Comparison of ENCODE assay signal across 11 cellular contexts in the genomic region with DNA sequence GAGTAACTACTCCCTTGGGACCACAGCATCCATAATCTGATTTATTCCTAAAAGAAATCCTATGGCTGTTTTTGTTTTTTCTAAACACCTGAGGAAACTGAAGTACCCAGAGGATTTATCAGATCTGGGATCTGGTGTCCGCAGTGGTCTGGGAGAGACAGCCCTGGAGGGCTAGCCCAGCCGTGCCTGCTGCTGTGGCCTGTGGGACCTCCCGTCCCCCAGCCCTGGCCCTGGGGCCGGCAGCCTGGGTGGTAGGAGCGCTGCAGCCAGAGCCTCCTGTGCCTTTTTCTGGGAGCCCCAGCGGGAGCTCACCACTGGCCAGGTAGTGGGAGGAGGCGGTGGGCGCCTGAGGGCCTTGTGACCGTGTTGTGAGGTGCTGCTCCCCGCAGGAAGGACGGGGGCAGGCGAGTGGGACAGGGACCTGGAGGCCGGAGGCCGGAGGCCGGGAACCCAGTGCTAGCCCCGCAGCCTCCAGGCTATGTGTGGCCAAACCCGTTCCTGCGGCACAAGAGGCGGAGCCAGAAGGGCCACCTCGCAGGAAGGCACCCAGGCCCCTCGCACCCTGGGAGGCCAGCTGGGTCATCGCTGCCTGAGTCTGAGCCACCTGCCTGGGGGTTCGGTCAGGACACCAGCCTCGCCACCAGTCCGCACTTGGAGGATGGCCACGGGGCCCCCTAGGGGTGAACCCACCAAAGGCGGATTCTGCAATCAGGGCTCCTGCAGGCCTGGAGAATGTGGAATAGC. TPM values are rescaled to one million over a fixed set of nuclear protein-coding genes. Genes with fewer than 3 reads are reported as not detected.
DNase-seq lines count a peak whose midpoint lies in the region; ATAC-seq and TF ChIP-seq lines count a peak whose summit lies in the region.
"Had no signal": no experiment of that assay in that cellular context is flagged by ENCODE, and none has a peak within 500 bp of the region (broad histone marks: within the 10 kb centered on the region; RNA-seq: fewer than 3 reads in every experiment).

No MANE protein-coding gene starts in this region.

- H3K9ac ChIP-seq in HUES6 (ENCODE audit: low read length), result no peak overlapping the region

- H3K4me3 ChIP-seq in HUES6 (ENCODE audit: low read depth, low read length) (no peak overlapping the region), lower lobe of right lung (no peak overlapping the region)

- intact Hi-C loops in lower lobe of right lung (cut with DNase I), result no loop called here

- H3K36me3 ChIP-seq in HUES6 (ENCODE audit: control insufficient read depth, insufficient read depth, low read length), result no peaks in the 10 kb centered on the region
- H3K36me3 ChIP-seq in lower lobe of right lung, result peaks cover 28% of the 10 kb centered on the region

- no peak for DNase-seq in lower lobe of right lung
- no peak for DNase-seq in NCI-H146 treated with DMSO at 0.1 percent for 48 hours (lab: John Stamatoyannopoulos, UW; ENCODE audit: unreplicated experiment)
- no peak for DNase-seq in activated CD4-positive, alpha-beta T cell treated with anti-CD3 and anti-CD28 coated beads for 48 hours
- DNase-seq: activated CD8-positive, alpha-beta memory T cell treated with anti-CD3 and anti-CD28 coated beads, Interleukin-2, amount 10 ng/mL, durations not matched to agents 7 days and 5 days; Karpas-422; NCI-H524 treated with DMSO at 0.1 percent for 48 hours had no signal

- H3K9me3 ChIP-seq in HUES6 (ENCODE audit: control insufficient read depth, insufficient read depth, low read depth, low read length) (no peaks in the 10 kb centered on the region), lower lobe of right lung (no peaks in the 10 kb centered on the region)

- ATAC-seq in lower lobe of right lung (no peak), HG03521 (IDR thresholded peaks at IDR 0.05; ENCODE audit: unreplicated experiment) (no peak)
- no peak for ATAC-seq in activated CD4-positive, CD25-positive, alpha-beta regulatory T cell treated with anti-CD3 and anti-CD28 coated beads, Interleukin-2, amount 50 U/mL, for 24 hours
- ATAC-seq: activated CD8-positive, alpha-beta memory T cell treated with anti-CD3 and anti-CD28 coated beads, Interleukin-2, amount 10 ng/mL, durations not matched to agents 7 days and 5 days had no signal

- H3K4me1 ChIP-seq in HUES6 (ENCODE audit: control insufficient read depth, insufficient read depth, low read length) (peaks cover 65% of the 10 kb centered on the region), lower lobe of right lung (peaks cover 40% of the 10 kb centered on the region)

- H3K27me3 ChIP-seq in HUES6 (ENCODE audit: control insufficient read depth, insufficient read depth, low read length) (no peaks in the 10 kb centered on the region), lower lobe of right lung (ENCODE audit: low read depth) (no peaks in the 10 kb centered on the region)

- TF ChIP-seq CTCF in lower lobe of right lung (IDR thresholded peaks at IDR 0.05), result no peak

- H3K27ac ChIP-seq in HUES6 (ENCODE audit: low read depth, low read length), result peak overlapping the region; percentile 24
- H3K27ac ChIP-seq in cingulate gyrus (ENCODE audit: low read depth, low read length), result peak overlapping the region; percentile 87
- peak overlapping the region; percentile 64 for H3K27ac ChIP-seq in lower lobe of right lung
- peak overlapping the region; percentile 95 for H3K27ac ChIP-seq in temporal lobe (ENCODE audit: low read depth, low read length)

RNA-seq across cellular contexts. Expression of a gene that starts 18.2 kb away (rescaled TPM):
- total RNA-seq in lower lobe of right lung (83.5 TPM), temporal lobe (10.8 TPM)

RNA-seq across cellular contexts. Expression of a gene that starts 43.7 kb away (rescaled TPM):
- 26.5 TPM for total RNA-seq in lower lobe of right lung
- total RNA-seq in temporal lobe, result 12.8 TPM

Comparison
In these comparisons a context has a peak if more than half of its experiments do, and no peak if none do; other contexts are left out.
1. H3K27ac ChIP-seq: peak in every context shown above with its lines; median percentile 95 in temporal lobe; 87 in cingulate gyrus; 64 in lower lobe of right lung; 24 in HUES6.